Comparison of ENCODE assay signal across 19 cellular contexts in the genomic region with DNA sequence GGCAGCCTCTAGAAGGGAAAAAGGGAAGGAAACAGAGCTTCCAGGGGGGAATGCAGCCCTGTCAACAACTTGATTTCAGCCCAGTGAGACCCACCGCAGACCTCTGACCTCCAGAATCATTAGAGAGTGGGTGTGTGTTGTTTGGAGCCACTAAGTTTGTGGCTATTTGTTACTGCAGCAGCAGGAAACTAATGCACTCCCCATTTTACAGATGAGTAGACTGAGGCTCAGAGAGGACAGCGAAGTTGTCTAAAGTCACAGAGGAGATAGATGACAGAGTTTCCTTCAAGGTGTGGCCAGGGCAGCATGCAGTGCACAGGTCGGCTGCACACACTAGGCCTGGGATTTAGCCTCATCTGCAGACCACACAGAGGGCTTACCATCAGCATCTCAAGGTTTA.
"Had no signal": no experiment of that assay in that cellular context is flagged by ENCODE, and none has a peak within 500 bp of the region (broad histone marks: within the 10 kb centered on the region; RNA-seq: fewer than 3 reads in every experiment).

No MANE protein-coding gene starts in this region.

- H3K9me3 ChIP-seq: SJSA1 had no signal

- H3K9ac ChIP-seq: KMS-11 had no signal

- H3K27ac ChIP-seq: KMS-11 had no signal

- H3K27me3 ChIP-seq: SJSA1 had no signal

- H3K4me3 ChIP-seq: SJSA1, SK-N-MC had no signal

- DNase-seq: Kasumi-1, MV-4-11, NCI-H1048, NCI-H1105, NCI-H1417, NCI-H1436 treated with DMSO at 0.1 percent for 48 hours, NCI-H1694, NCI-H187 treated with DMSO at 0.1 percent for 48 hours, NCI-H2029 treated with DMSO at 0.1 percent for 48 hours, NCI-H2227 treated with DMSO at 0.1 percent for 48 hours, NCI-H524, NCI-H526 treated with DMSO at 0.1 percent for 48 hours, NCI-H774, Right ventricle myocardium superior, RPMI8226, SIG-M5 had no signal

- H3K4me2 ChIP-seq: KMS-11 had no signal

- H3K36me3 ChIP-seq: SJSA1 had no signal
